Comparison of ENCODE assay signal across 1 cellular context in the genomic region with DNA sequence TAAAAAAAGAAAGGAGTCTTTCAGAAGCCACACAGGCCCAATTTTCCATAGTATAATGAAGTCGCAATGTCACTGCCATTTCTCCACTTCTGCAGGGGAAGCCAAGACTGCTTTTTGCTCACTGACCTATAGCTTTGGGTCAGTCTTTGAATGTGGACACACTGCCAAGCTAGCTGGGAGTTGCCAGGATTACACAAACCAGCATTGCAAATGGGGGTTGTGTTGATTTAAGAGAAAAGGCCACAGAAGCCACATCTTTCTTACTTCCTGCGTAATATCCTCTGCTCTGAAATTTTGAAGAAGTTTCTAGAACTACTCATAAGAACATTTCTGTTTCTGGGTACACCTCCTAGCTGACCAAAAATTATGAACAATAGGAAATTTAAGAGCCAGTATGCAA.
TF ChIP-seq lines count a peak whose summit lies in the region.

No MANE protein-coding gene starts in this region.

TF ChIP-seq in SK-N-SH, 30 proteins besides CTCF, POLR2A, EP300 and RAD21 (continued from another document):
- TF ChIP-seq, protein P1, sequence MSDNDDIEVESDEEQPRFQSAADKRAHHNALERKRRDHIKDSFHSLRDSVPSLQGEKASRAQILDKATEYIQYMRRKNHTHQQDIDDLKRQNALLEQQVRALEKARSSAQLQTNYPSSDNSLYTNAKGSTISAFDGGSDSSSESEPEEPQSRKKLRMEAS (IDR thresholded peaks at IDR 0.05; ENCODE audit: low read depth), result no peak
- no peak for TF ChIP-seq RFX5 (IDR thresholded peaks at IDR 0.05; ENCODE audit: low read length)
- TF ChIP-seq, protein P2, sequence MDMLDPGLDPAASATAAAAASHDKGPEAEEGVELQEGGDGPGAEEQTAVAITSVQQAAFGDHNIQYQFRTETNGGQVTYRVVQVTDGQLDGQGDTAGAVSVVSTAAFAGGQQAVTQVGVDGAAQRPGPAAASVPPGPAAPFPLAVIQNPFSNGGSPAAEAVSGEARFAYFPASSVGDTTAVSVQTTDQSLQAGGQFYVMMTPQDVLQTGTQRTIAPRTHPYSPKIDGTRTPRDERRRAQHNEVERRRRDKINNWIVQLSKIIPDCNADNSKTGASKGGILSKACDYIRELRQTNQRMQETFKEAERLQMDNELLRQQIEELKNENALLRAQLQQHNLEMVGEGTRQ (IDR thresholded peaks at IDR 0.05; ENCODE audit: borderline replicate concordance, low read depth, low read length), result no peak
- TF ChIP-seq RXRA (IDR thresholded peaks at IDR 0.05; ENCODE audit: borderline replicate concordance, low read depth), result no peak
- no peak for TF ChIP-seq SIN3A (IDR thresholded peaks at IDR 0.05; ENCODE audit: borderline replicate concordance, low read depth, low read length)
- no peak for TF ChIP-seq GATA2 (CRISPR knock-in tag; IDR thresholded peaks at IDR 0.05)
- no peak for TF ChIP-seq NFIC (IDR thresholded peaks at IDR 0.05; ENCODE audit: borderline replicate concordance)
- no peak for TF ChIP-seq FOXM1 (IDR thresholded peaks at IDR 0.05; ENCODE audit: low read depth)
- TF ChIP-seq NRF1 (IDR thresholded peaks at IDR 0.05; ENCODE audit: low read depth, low read length), result no peak
- TF ChIP-seq ELF1 (IDR thresholded peaks at IDR 0.05), result no peak
- no peak for TF ChIP-seq FOSL2 (IDR thresholded peaks at IDR 0.05; ENCODE audit: borderline replicate concordance, low read depth)
- no peak for TF ChIP-seq JUND (IDR thresholded peaks at IDR 0.05)
- TF ChIP-seq POLR2AphosphoS5 (IDR thresholded peaks at IDR 0.05; ENCODE audit: low read depth, low read length), result no peak
